Comparison of ENCODE assay signal across 1 cellular context in genomic region chr6:37257634-37258404, GRCh38.
TF ChIP-seq lines count a peak whose summit lies in the region.

Gene TBC1D22B, plus strand, starts transcription at chr6:37257772. Its CDS starts 146 bp downstream, at chr6:37257918.
Gene TMEM217, minus strand, starts transcription at chr6:37258144. Its CDS starts 39,114 bp downstream, at chr6:37219030.

TF ChIP-seq in H1, 55 proteins besides CTCF, POLR2A, EP300 and RAD21:
- no peak for TF ChIP-seq HDAC6 (IDR thresholded peaks at IDR 0.05; ENCODE audit: low read depth, low read length)
- no peak for TF ChIP-seq FOSL1 (IDR thresholded peaks at IDR 0.05; ENCODE audit: insufficient read depth, low read depth, low read length)
- peak; percentile 2 to 80; a peak in 2 of 4 replicates for TF ChIP-seq SIN3A (conservative IDR thresholded peaks at IDR 0.05 in 1 of 2, IDR thresholded peaks at IDR 0.05 in 1 of 2; ENCODE audit: low read depth in 1 of 2, low read length in 2 of 2)
- TF ChIP-seq RBBP5 (IDR thresholded peaks at IDR 0.05; ENCODE audit: borderline replicate concordance, low read depth, low read length): peak; percentile 52; the same call in 1 of the 2 replicates
- TF ChIP-seq TAF7 (optimal IDR thresholded peaks at IDR 0.05; ENCODE audit: borderline replicate concordance, low read depth, low read length): peak; percentile 87
- no peak for TF ChIP-seq KDM1A (IDR thresholded peaks at IDR 0.05; ENCODE audit: borderline replicate concordance, low read length)
- no peak for TF ChIP-seq TEAD4 (IDR thresholded peaks at IDR 0.05; ENCODE audit: low read depth, low read length)
- TF ChIP-seq NRF1 (IDR thresholded peaks at IDR 0.05; ENCODE audit: low read depth, low read length): peak; percentile 23; the same call in 1 of the 2 replicates
- no peak for TF ChIP-seq GABPA (IDR thresholded peaks at IDR 0.05; ENCODE audit: borderline replicate concordance, insufficient read depth, low read length)
- no peak for TF ChIP-seq BCL11A (IDR thresholded peaks at IDR 0.05; ENCODE audit: low read depth in 2 of 2, low read length in 2 of 2)
- no peak for TF ChIP-seq CHD7 (IDR thresholded peaks at IDR 0.05; ENCODE audit: insufficient replicate concordance, low read length)
- TF ChIP-seq SIX5 (IDR thresholded peaks at IDR 0.05; ENCODE audit: low read depth, low read length): peak; percentile 31; the same call in 1 of the 2 replicates
- no peak for TF ChIP-seq ATF2 (IDR thresholded peaks at IDR 0.05; ENCODE audit: low read length)
- TF ChIP-seq SP1 (IDR thresholded peaks at IDR 0.05; ENCODE audit: low read depth, low read length): peak; percentile 97
- peak; percentile 87 for TF ChIP-seq TAF1 (IDR thresholded peaks at IDR 0.05; ENCODE audit: low read depth, low read length)
- peak; percentile 36; the same call in 1 of the 2 replicates for TF ChIP-seq JUND (IDR thresholded peaks at IDR 0.05; ENCODE audit: low read length)
- TF ChIP-seq ZNF274 (IDR thresholded peaks at IDR 0.05; ENCODE audit: borderline replicate concordance, extremely low read depth, low read length): no peak
- no peak for TF ChIP-seq JUN (IDR thresholded peaks at IDR 0.05; ENCODE audit: low read depth, low read length)
- TF ChIP-seq CBX5 (IDR thresholded peaks at IDR 0.05; ENCODE audit: low read depth, low read length): no peak
- no peak; a peak in 1 of 4 replicates for TF ChIP-seq HDAC2 (IDR thresholded peaks at IDR 0.05; ENCODE audit: borderline replicate concordance in 1 of 2, low read depth in 2 of 2, low read length in 2 of 2)
- peak; percentile 88 for TF ChIP-seq CHD2 (IDR thresholded peaks at IDR 0.05; ENCODE audit: low read length)
- peak; percentile 82 for TF ChIP-seq ASH2L (IDR thresholded peaks at IDR 0.05; ENCODE audit: low read length)
- TF ChIP-seq CREB1 (IDR thresholded peaks at IDR 0.05): peak; percentile 95
- no peak for TF ChIP-seq SRF (IDR thresholded peaks at IDR 0.05; ENCODE audit: low read depth, low read length)
- TF ChIP-seq PHF8 (conservative IDR thresholded peaks at IDR 0.05; ENCODE audit: low read depth, low read length): peak; percentile 82
- TF ChIP-seq RNF2 (IDR thresholded peaks at IDR 0.05; ENCODE audit: borderline replicate concordance, low read depth, low read length, missing control alignments, poor library complexity, severe bottlenecking): no peak
- no peak for TF ChIP-seq USF2 (IDR thresholded peaks at IDR 0.05; ENCODE audit: low read length)
- 0 out of 2 replicates have a peak, but pooled peaks have one; percentile 47 for TF ChIP-seq SP4 (IDR thresholded peaks at IDR 0.05; ENCODE audit: low read length)
- peak; percentile 93 for TF ChIP-seq KDM5A (IDR thresholded peaks at IDR 0.05; ENCODE audit: low read length)
- TF ChIP-seq SUZ12 (IDR thresholded peaks at IDR 0.05; ENCODE audit: low read length): no peak
- no peak for TF ChIP-seq BRCA1 (IDR thresholded peaks at IDR 0.05; ENCODE audit: low read depth, low read length)
- no peak for TF ChIP-seq RXRA (IDR thresholded peaks at IDR 0.05; ENCODE audit: insufficient read depth, low read depth, low read length)
- peak; percentile 8; the same call in 1 of the 2 replicates for TF ChIP-seq POLR2AphosphoS5 (IDR thresholded peaks at IDR 0.05; ENCODE audit: low read depth, low read length)
- TF ChIP-seq CTBP2 (IDR thresholded peaks at IDR 0.05; ENCODE audit: borderline replicate concordance, insufficient read depth, insufficient read length, low read length): no peak
- 0 out of 2 replicates have a peak, but pooled peaks have one; percentile 2 for TF ChIP-seq TCF12 (IDR thresholded peaks at IDR 0.05; ENCODE audit: low read depth, low read length)
- no peak for TF ChIP-seq BACH1 (IDR thresholded peaks at IDR 0.05; ENCODE audit: low read length)
- TF ChIP-seq POU5F1 (IDR thresholded peaks at IDR 0.05; ENCODE audit: low read depth, low read length): no peak
- TF ChIP-seq TBP (IDR thresholded peaks at IDR 0.05; ENCODE audit: low read depth, low read length): peak; percentile 39; the same call in 1 of the 2 replicates
- TF ChIP-seq GTF2F1 (IDR thresholded peaks at IDR 0.05; ENCODE audit: borderline replicate concordance, low read depth, low read length): no peak
- peak; percentile 82 for TF ChIP-seq KDM4A (IDR thresholded peaks at IDR 0.05; ENCODE audit: low read depth, low read length, severe bottlenecking)
- no peak for TF ChIP-seq SP2 (IDR thresholded peaks at IDR 0.05; ENCODE audit: low read length)
- no peak for TF ChIP-seq SIRT6 (IDR thresholded peaks at IDR 0.05; ENCODE audit: low read length)
- TF ChIP-seq CBX8 (IDR thresholded peaks at IDR 0.05; ENCODE audit: borderline replicate concordance, low read depth, low read length): no peak
- TF ChIP-seq MAFK (IDR thresholded peaks at IDR 0.05; ENCODE audit: low read depth, low read length): no peak
- no peak for TF ChIP-seq CHD1 (IDR thresholded peaks at IDR 0.05; ENCODE audit: low read depth, low read length)
- TF ChIP-seq EZH2 (IDR thresholded peaks at IDR 0.05; ENCODE audit: low read depth, low read length, severe bottlenecking): no peak
- TF ChIP-seq EGR1 (IDR thresholded peaks at IDR 0.05; ENCODE audit: borderline replicate concordance, low read depth, low read length): no peak
- no peak for TF ChIP-seq CEBPB (IDR thresholded peaks at IDR 0.05; ENCODE audit: low read depth, low read length)
- no peak for TF ChIP-seq E2F6 (IDR thresholded peaks at IDR 0.05)
- peak; percentile 99 for TF ChIP-seq YY1 (IDR thresholded peaks at IDR 0.05; ENCODE audit: low read depth, low read length)
- no peak for TF ChIP-seq RFX5 (IDR thresholded peaks at IDR 0.05; ENCODE audit: borderline replicate concordance, low read depth, low read length)
- TF ChIP-seq ATF3 (IDR thresholded peaks at IDR 0.05; ENCODE audit: insufficient read depth, low read depth, low read length): no peak
- no peak; the same call in 1 of the 2 replicates for TF ChIP-seq MAX (IDR thresholded peaks at IDR 0.05)
- TF ChIP-seq SAP30 (IDR thresholded peaks at IDR 0.05; ENCODE audit: insufficient read depth, insufficient replicate concordance, low read length): peak; percentile 92
- TF ChIP-seq NANOG (IDR thresholded peaks at IDR 0.05; ENCODE audit: insufficient read depth, low read depth, low read length, poor library complexity, severe bottlenecking): no peak
